Comparison of ENCODE assay signal across 36 cellular contexts in the genomic region with DNA sequence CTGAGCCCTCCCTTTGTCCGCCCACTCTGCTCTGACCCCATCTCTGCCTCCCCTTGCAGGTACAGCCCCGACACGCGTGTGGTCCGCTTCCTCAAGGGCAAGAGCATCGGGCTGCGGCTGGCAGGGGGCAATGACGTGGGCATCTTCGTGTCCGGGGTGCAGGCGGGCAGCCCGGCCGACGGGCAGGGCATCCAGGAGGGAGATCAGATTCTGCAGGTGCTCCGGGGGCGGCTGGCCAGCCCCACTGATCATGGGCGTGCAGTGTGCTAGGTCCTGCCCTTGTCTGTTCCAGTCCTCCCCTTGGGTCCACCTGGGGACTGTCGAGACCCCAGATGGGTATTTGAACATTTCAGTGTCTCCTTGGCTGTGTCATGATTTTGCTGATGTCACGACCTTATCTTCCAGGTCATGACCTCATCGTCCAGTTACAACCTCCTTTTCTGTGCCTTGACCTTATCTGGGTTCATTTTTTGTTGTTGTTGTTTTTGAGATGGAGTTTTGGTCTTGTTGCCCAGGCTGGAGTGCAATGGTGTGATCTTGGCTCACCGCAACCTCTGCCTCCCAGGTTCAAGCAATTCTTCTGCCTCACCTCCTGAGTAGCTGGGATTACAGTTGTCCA. TPM values are rescaled to one million over a fixed set of nuclear protein-coding genes. Genes with fewer than 3 reads are reported as not detected.
"Had no signal": no experiment of that assay in that cellular context is flagged by ENCODE, and none has a peak within 500 bp of the region (broad histone marks: within the 10 kb centered on the region; RNA-seq: fewer than 3 reads in every experiment).

No MANE protein-coding gene starts in this region.

- ATAC-seq: activated CD4-positive, CD25-positive, alpha-beta regulatory T cell treated with anti-CD3 and anti-CD28 coated beads, Interleukin-2, amount 50 U/mL, for 24 hours; activated CD8-positive, alpha-beta T cell treated with anti-CD3 and anti-CD28 coated beads for 36 hours; activated naive CD8-positive, alpha-beta T cell treated with anti-CD3 and anti-CD28 coated beads, Interleukin-2, amount 50 U/mL, for 24 hours; activated T-cell treated with anti-CD3 and anti-CD28 coated beads, Interleukin-2, amount 50 U/mL, for 4 hours; activated T-helper 17 cell treated with anti-CD3 and anti-CD28 coated beads, Interleukin-2, amount 50 U/mL, for 72 hours; body of pancreas; effector memory CD8-positive, alpha-beta T cell; foreskin keratinocyte; gastrocnemius medialis; T-cell had no signal

- H3K36me3 ChIP-seq: adrenal gland, esophagus muscularis mucosa, gastrocnemius medialis had no signal

- H3K4me3 Mint-ChIP-seq: activated B cell treated with CpG ODN at 0.5 μM for 24 hours; activated CD8-positive, alpha-beta T cell treated with anti-CD3 and anti-CD28 coated beads for 36 hours; activated naive CD4-positive, alpha-beta T cell treated with anti-CD3 and anti-CD28 coated beads, Interleukin-2, amount 50 U/mL, for 24 hours; activated naive CD8-positive, alpha-beta T cell treated with anti-CD3 and anti-CD28 coated beads for 36 hours; activated naive CD8-positive, alpha-beta T cell treated with anti-CD3 and anti-CD28 coated beads, Interleukin-2, amount 50 U/mL, for 24 hours; activated T-cell treated with anti-CD3 and anti-CD28 coated beads, Interleukin-2, amount 50 U/mL, for 4 hours; activated T-helper 17 cell treated with anti-CD3 and anti-CD28 coated beads, Interleukin-2, amount 50 U/mL, for 72 hours; effector memory CD8-positive, alpha-beta T cell; T-cell; T-helper 1 cell treated with Interleukin-12 subunit alpha and Interleukin-12 subunit beta and Interleukin-4 antibody, amounts not matched to agents 30 μg/mL and 1 μg/mL, for 36 hours had no signal

- H3K4me1 ChIP-seq: adrenal gland, body of pancreas, esophagus muscularis mucosa, foreskin keratinocyte, gastrocnemius medialis had no signal

- FAIRE-seq: colon had no signal

- H3K9me3 ChIP-seq: adrenal gland, body of pancreas, esophagus muscularis mucosa, gastrocnemius medialis had no signal

- DNase-seq: activated B cell treated with CpG ODN at 0.5 μM for 24 hours; activated CD4-positive, alpha-beta T cell treated with anti-CD3 and anti-CD28 coated beads for 48 hours; activated CD4-positive, alpha-beta T cell treated with anti-CD3 and anti-CD28 coated beads, Interleukin-2, amount 50 U/mL, for 1 hour; activated CD4-positive, alpha-beta T cell treated with anti-CD3 and anti-CD28 coated beads, Interleukin-2, amount 50 U/mL, for 48 hours; activated CD8-positive, alpha-beta memory T cell treated with anti-CD3 and anti-CD28 coated beads for 24 hours; activated CD8-positive, alpha-beta T cell treated with anti-CD3 and anti-CD28 coated beads for 36 hours; activated effector memory CD4-positive, alpha-beta T cell treated with Interleukin-2 at 50 U/mL for 16 hours; activated gamma-delta T cell treated with Interleukin-2 at 50 U/mL for 16 hours; activated naive CD4-positive, alpha-beta T cell treated with Interleukin-2 at 50 U/mL for 16 hours; activated naive CD8-positive, alpha-beta T cell treated with anti-CD3 and anti-CD28 coated beads for 36 hours; activated naive CD8-positive, alpha-beta T cell treated with anti-CD3 and anti-CD28 coated beads, Interleukin-2, amount 50 U/mL, for 24 hours; activated T-cell treated with anti-CD3 and anti-CD28 coated beads, Interleukin-2, amount 50 U/mL, for 4 hours; adrenal gland; amygdala; aorta; body of pancreas; caudate nucleus; cortex of kidney; dermis blood vessel endothelial cell; effector CD4-positive, alpha-beta T cell; effector memory CD8-positive, alpha-beta T cell; erythroblast; foreskin keratinocyte; gastrocnemius medialis; glutamatergic neuron; T-cell; T-helper 9 cell; WERI-Rb-1 had no signal

- H3K27ac Mint-ChIP-seq: activated B cell treated with CpG ODN at 0.5 μM for 24 hours; activated CD8-positive, alpha-beta T cell treated with anti-CD3 and anti-CD28 coated beads for 36 hours; activated naive CD4-positive, alpha-beta T cell treated with anti-CD3 and anti-CD28 coated beads, Interleukin-2, amount 50 U/mL, for 24 hours; activated naive CD8-positive, alpha-beta T cell treated with anti-CD3 and anti-CD28 coated beads for 36 hours; activated naive CD8-positive, alpha-beta T cell treated with anti-CD3 and anti-CD28 coated beads, Interleukin-2, amount 50 U/mL, for 24 hours; activated T-helper 17 cell treated with anti-CD3 and anti-CD28 coated beads, Interleukin-2, amount 50 U/mL, for 72 hours; effector memory CD8-positive, alpha-beta T cell; T-helper 1 cell treated with Interleukin-12 subunit alpha and Interleukin-12 subunit beta and Interleukin-4 antibody, amounts not matched to agents 30 μg/mL and 1 μg/mL, for 36 hours had no signal

- H3K4me1 Mint-ChIP-seq: activated B cell treated with CpG ODN at 0.5 μM for 24 hours had no signal

- H3K27me3 Mint-ChIP-seq: activated CD8-positive, alpha-beta T cell treated with anti-CD3 and anti-CD28 coated beads for 36 hours; activated naive CD4-positive, alpha-beta T cell treated with anti-CD3 and anti-CD28 coated beads, Interleukin-2, amount 50 U/mL, for 24 hours; activated naive CD8-positive, alpha-beta T cell treated with anti-CD3 and anti-CD28 coated beads for 36 hours; activated naive CD8-positive, alpha-beta T cell treated with anti-CD3 and anti-CD28 coated beads, Interleukin-2, amount 50 U/mL, for 24 hours; activated T-helper 17 cell treated with anti-CD3 and anti-CD28 coated beads, Interleukin-2, amount 50 U/mL, for 72 hours; T-cell had no signal

- H3K36me3 Mint-ChIP-seq: activated naive CD8-positive, alpha-beta T cell treated with anti-CD3 and anti-CD28 coated beads for 36 hours had no signal

- H3K27me3 ChIP-seq: adrenal gland, body of pancreas, foreskin keratinocyte had no signal

- H3K9me3 Mint-ChIP-seq: activated B cell treated with CpG ODN at 0.5 μM for 24 hours; activated CD8-positive, alpha-beta T cell treated with anti-CD3 and anti-CD28 coated beads for 36 hours; activated naive CD4-positive, alpha-beta T cell treated with anti-CD3 and anti-CD28 coated beads, Interleukin-2, amount 50 U/mL, for 24 hours; activated naive CD8-positive, alpha-beta T cell treated with anti-CD3 and anti-CD28 coated beads for 36 hours; activated naive CD8-positive, alpha-beta T cell treated with anti-CD3 and anti-CD28 coated beads, Interleukin-2, amount 50 U/mL, for 24 hours; activated T-cell treated with anti-CD3 and anti-CD28 coated beads, Interleukin-2, amount 50 U/mL, for 4 hours; activated T-helper 17 cell treated with anti-CD3 and anti-CD28 coated beads, Interleukin-2, amount 50 U/mL, for 72 hours; effector memory CD8-positive, alpha-beta T cell; T-cell; T-helper 1 cell treated with Interleukin-12 subunit alpha and Interleukin-12 subunit beta and Interleukin-4 antibody, amounts not matched to agents 30 μg/mL and 1 μg/mL, for 36 hours had no signal

- H3K4me3 ChIP-seq: adrenal gland, body of pancreas, esophagus muscularis mucosa, gastrocnemius medialis had no signal

- H3K27ac ChIP-seq: adrenal gland, body of pancreas, esophagus muscularis mucosa, foreskin keratinocyte, gastrocnemius medialis, WERI-Rb-1 had no signal

RNA-seq across cellular contexts. Expression of a gene that starts 28.0 kb away (rescaled TPM):
- total RNA-seq: chondrocyte, foreskin keratinocyte had no signal
- polyA plus RNA-seq: foreskin keratinocyte had no signal

RNA-seq across cellular contexts. Expression of a gene that starts 35.8 kb away (rescaled TPM):
- total RNA-seq: activated B cell treated with CpG ODN at 0.5 μM for 24 hours; activated CD8-positive, alpha-beta T cell treated with anti-CD3 and anti-CD28 coated beads for 36 hours; activated naive CD8-positive, alpha-beta T cell treated with anti-CD3 and anti-CD28 coated beads for 36 hours; activated T-cell treated with anti-CD3 and anti-CD28 coated beads, Interleukin-2, amount 50 U/mL, for 4 hours; activated T-helper 17 cell treated with anti-CD3 and anti-CD28 coated beads, Interleukin-2, amount 50 U/mL, for 72 hours; adrenal gland; aorta; body of pancreas; chondrocyte; dermis blood vessel endothelial cell; esophagus muscularis mucosa; foreskin keratinocyte; gastrocnemius medialis; T-cell; T-helper 2 cell treated with Interferon-gamma antibody and Interleukin-4, amounts not matched to agents 100 ng/mL and 5 ng/mL, for 36 hours had no signal
- polyA plus RNA-seq: adrenal gland, aorta, foreskin keratinocyte had no signal
